18 cellular contexts compared by ENCODE assay signal in the genomic region with DNA sequence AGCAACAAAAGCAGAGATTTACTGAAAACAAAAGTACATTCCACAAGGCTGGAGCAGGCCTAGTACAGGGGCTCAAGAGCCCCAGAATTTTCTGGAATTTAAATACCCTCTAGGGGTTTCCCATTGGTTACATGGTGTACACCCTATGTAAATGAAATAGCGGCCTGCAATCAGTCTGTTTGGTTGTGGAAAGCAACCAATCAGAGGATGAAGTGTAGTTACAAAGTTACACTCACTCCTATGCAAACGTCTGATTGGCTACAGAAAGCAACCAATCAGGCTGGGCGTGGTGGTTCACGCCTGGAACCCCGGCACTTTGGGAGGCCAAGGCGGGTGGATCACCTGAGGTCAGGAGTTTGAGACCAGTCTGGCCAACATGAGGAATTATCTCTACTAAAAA. TPM values are rescaled to one million over a fixed set of nuclear protein-coding genes. Genes with fewer than 3 reads are reported as not detected.
DNase-seq lines count a peak whose midpoint lies in the region; ATAC-seq and TF ChIP-seq lines count a peak whose summit lies in the region.
"Had no signal": no experiment of that assay in that cellular context is flagged by ENCODE, and none has a peak within 500 bp of the region (broad histone marks: within the 10 kb centered on the region; RNA-seq: fewer than 3 reads in every experiment).

No MANE protein-coding gene starts in this region.

- ATAC-seq in GM21619 (IDR thresholded peaks at IDR 0.05; ENCODE audit: unreplicated experiment) = no peak
- no peak for ATAC-seq in natural killer cell
- ATAC-seq: gastrocnemius medialis had no signal

- H3K4me1 Mint-ChIP-seq in natural killer cell = no peaks in the 10 kb centered on the region

- H3K27me3 Mint-ChIP-seq in natural killer cell (ENCODE audit: low read depth in 2 of 2) = no peaks in the 10 kb centered on the region

- no peaks in the 10 kb centered on the region for H3K36me3 ChIP-seq in HUES6 (ENCODE audit: control insufficient read depth, insufficient read depth, low read length)
- H3K36me3 ChIP-seq in mucosa of rectum (ENCODE audit: control insufficient read depth in 2 of 2, insufficient read depth in 2 of 2, low read length in 2 of 2) = no peaks in the 10 kb centered on the region
- H3K36me3 ChIP-seq: BLaER1 treated with 17β-estradiol and CSF1 and Interleukin-3, amounts not matched to agents 10 nM and 100 nM; brain microvascular endothelial cell; gastrocnemius medialis; upper lobe of left lung; WERI-Rb-1 had no signal

- no peaks in the 10 kb centered on the region for H3K36me3 Mint-ChIP-seq in natural killer cell

- H3K27me3 ChIP-seq in HUES6 (ENCODE audit: control insufficient read depth, insufficient read depth, low read length) = no peaks in the 10 kb centered on the region
- H3K27me3 ChIP-seq in mucosa of rectum (ENCODE audit: control insufficient read depth in 2 of 2, insufficient read depth in 2 of 2, low read length in 2 of 2) = peaks cover 0 to 2% of the 10 kb centered on the region in 2 donors
- H3K27me3 ChIP-seq: brain microvascular endothelial cell, gastrocnemius medialis, upper lobe of left lung had no signal

- H3K4me3 ChIP-seq in HUES6 (ENCODE audit: low read depth, low read length) (no peak overlapping the region), choroid plexus epithelial cell (ENCODE audit: low read depth, low read length) (no peak overlapping the region), mucosa of rectum (ENCODE audit: low read length in 2 of 2) (no peak overlapping the region)
- H3K4me3 ChIP-seq: BLaER1 treated with 17β-estradiol and CSF1 and Interleukin-3, amounts not matched to agents 10 nM and 100 nM; gastrocnemius medialis; upper lobe of left lung had no signal

- H3K4me1 ChIP-seq in HUES6 (ENCODE audit: control insufficient read depth, insufficient read depth, low read length) = peaks cover 15% of the 10 kb centered on the region
- H3K4me1 ChIP-seq in mucosa of rectum (ENCODE audit: control insufficient read depth in 2 of 2, insufficient read depth in 2 of 2, low read length in 2 of 2) = no peaks in the 10 kb centered on the region
- H3K4me1 ChIP-seq: BLaER1 treated with 17β-estradiol and CSF1 and Interleukin-3, amounts not matched to agents 10 nM and 100 nM; gastrocnemius medialis; upper lobe of left lung had no signal

- H3K9ac ChIP-seq in HUES6 (ENCODE audit: low read length) (peak overlapping the region; percentile 98), mucosa of rectum (ENCODE audit: low read depth in 1 of 2, low read length in 2 of 2) (no peak overlapping the region)
- H3K9ac ChIP-seq: BLaER1 treated with 17β-estradiol and CSF1 and Interleukin-3, amounts not matched to agents 10 nM and 100 nM had no signal

- H3K27ac ChIP-seq in C4-2B (peak overlapping the region; percentile 49; the same call in 1 of the 2 replicates), HUES6 (ENCODE audit: low read depth, low read length) (peak overlapping the region; percentile 90), mucosa of rectum (ENCODE audit: low read depth in 2 of 2, low read length in 2 of 2) (peak overlapping the region; percentile 17 to 33)
- H3K27ac ChIP-seq: BLaER1 treated with 17β-estradiol and CSF1 and Interleukin-3, amounts not matched to agents 10 nM and 100 nM; gastrocnemius medialis; upper lobe of left lung had no signal

- no peak overlapping the region for H3K27ac Mint-ChIP-seq in natural killer cell

- H3K9me3 ChIP-seq in HUES6 (ENCODE audit: control insufficient read depth, insufficient read depth, low read depth, low read length) (peaks cover 6% of the 10 kb centered on the region), mucosa of rectum (ENCODE audit: control insufficient read depth in 2 of 2, low read length in 2 of 2) (no peaks in the 10 kb centered on the region)
- H3K9me3 ChIP-seq: gastrocnemius medialis, upper lobe of left lung had no signal

- intact Hi-C loops in natural killer cell (cut with micrococcal nuclease) = no loop called here

- no peaks in the 10 kb centered on the region for H3K9me3 Mint-ChIP-seq in natural killer cell

- H3K4me3 Mint-ChIP-seq in natural killer cell = no peak overlapping the region

- peak; percentile 4 for DNase-seq in choroid plexus epithelial cell (ENCODE audit: low read depth)
- no peak for DNase-seq in SIG-M5 (lab: John Stamatoyannopoulos, UW)
- no peak for DNase-seq in occipital lobe (lab: John Stamatoyannopoulos, UW)
- DNase-seq in natural killer cell = no peak
- DNase-seq: activated naive CD4-positive, alpha-beta T cell treated with Interleukin-2 at 50 U/mL for 16 hours; gastrocnemius medialis; kidney; NCI-H1694 treated with DMSO at 0.1 percent for 48 hours; NCI-H748 treated with DMSO at 0.1 percent for 48 hours; stimulated activated CD4-positive, alpha-beta T cell treated with anti-CD3 and anti-CD28 coated beads, Interleukin-2, amount 100 ng/mL, for 48 hours; upper lobe of left lung; WERI-Rb-1 had no signal

- no peak for TF ChIP-seq CTCF in C4-2B (conservative IDR thresholded peaks at IDR 0.05)
- TF ChIP-seq CTCF in choroid plexus epithelial cell (conservative IDR thresholded peaks at IDR 0.05; ENCODE audit: low read depth, low read length) = no peak
- TF ChIP-seq CTCF in natural killer cell (IDR thresholded peaks at IDR 0.05) = no peak

RNA-seq across cellular contexts. Expression of a gene that starts 13.8 kb away (rescaled TPM):
- 13.1 TPM for total RNA-seq in occipital lobe
- 10 to 100 TPM in 1 of 3 donors, 1 to 10 TPM in 2; 8.1 to 16.9 (median 9.9) TPM for total RNA-seq in natural killer cell

RNA-seq across cellular contexts. Expression of a gene that starts 53.0 kb away (rescaled TPM):
- total RNA-seq in occipital lobe (25.0 TPM), natural killer cell (10 to 100 TPM; 42.9 to 58.4 (median 45.4) TPM)

RNA-seq across cellular contexts. Expression of a gene that starts 60.0 kb away (rescaled TPM):
- 33.4 TPM for total RNA-seq in occipital lobe
- total RNA-seq in natural killer cell = 1 to 10 TPM; 3.6 to 6.0 (median 5.2) TPM

Comparison
In these comparisons a context has a peak if more than half of its experiments do, and no peak if none do; other contexts are left out.
1. H3K27ac ChIP-seq: peak in every context shown above with its lines; median percentile 90 in HUES6; 49 in C4-2B; 25 in mucosa of rectum.